ENCODE assay signal across 8 cellular contexts in the genomic region with DNA sequence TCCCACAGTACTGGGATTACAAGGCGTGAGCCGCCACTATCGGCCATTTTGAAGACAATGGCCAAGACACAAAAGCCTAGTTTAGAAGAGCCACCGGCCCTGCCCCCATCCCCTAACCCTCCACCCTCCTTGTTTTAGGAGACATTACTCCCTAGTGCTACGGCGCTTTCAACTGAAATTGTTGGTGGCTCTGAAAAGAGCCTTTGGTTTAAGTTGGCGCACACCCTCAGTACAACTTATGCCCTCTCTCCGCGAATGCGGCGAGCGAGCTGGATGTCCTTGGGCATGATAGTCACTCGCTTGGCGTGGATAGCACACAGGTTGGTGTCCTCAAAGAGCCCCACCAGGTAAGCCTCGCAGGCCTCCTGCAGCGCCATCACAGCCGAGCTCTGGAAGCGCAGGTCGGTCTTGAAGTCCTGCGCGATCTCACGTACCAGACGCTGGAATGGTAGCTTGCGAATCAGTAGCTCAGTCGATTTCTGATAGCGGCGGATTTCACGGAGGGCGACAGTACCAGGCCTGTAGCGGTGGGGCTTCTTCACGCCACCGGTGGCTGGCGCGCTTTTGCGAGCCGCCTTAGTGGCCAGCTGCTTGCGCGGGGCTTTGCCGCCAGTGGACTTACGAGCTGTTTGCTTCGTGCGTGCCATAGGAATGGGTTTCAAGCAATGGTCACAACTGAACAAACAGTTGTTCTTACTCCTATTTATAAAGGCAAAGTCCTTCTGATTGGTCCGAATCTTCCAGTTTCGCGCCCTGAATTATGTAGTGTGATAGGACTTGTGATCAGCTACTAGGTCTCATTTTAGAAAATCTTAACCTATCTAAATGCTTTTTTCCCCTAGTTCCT.
A peak's percentile ranks its signal among the peaks of the same experiment; 100 is the strongest.
DNase-seq lines count a peak whose midpoint lies in the region; ATAC-seq and TF ChIP-seq lines count a peak whose summit lies in the region.

No MANE protein-coding gene starts in this region.

- H3K27ac ChIP-seq in SK-N-SH (ENCODE audit: low read depth in 2 of 2, low read length in 1 of 2) (peak overlapping the region; percentile 85 to 97), WERI-Rb-1 (no peak overlapping the region)

- peak overlapping the region; percentile 96 to 100 for H3K27ac Mint-ChIP-seq in activated naive CD4-positive, alpha-beta T cell treated with anti-CD3 and anti-CD28 coated beads, Interleukin-2, amount 50 U/mL, for 72 hours

- H4K20me1 ChIP-seq in SK-N-SH (ENCODE audit: insufficient read depth): no peaks in the 10 kb centered on the region

- DNase-seq in DMS53 treated with DMSO at 0.1 percent for 48 hours (lab: John Stamatoyannopoulos, UW; ENCODE audit: unreplicated experiment): peak; percentile 91
- peak; percentile 96 for DNase-seq in M059J (ENCODE audit: low read depth)
- DNase-seq in SK-N-SH: peak; percentile 58
- peak; percentile 70 to 80 for DNase-seq in activated naive CD4-positive, alpha-beta T cell treated with anti-CD3 and anti-CD28 coated beads, Interleukin-2, amount 50 U/mL, for 72 hours (ENCODE audit: low spot score in 2 of 2)
- peak; percentile 43 for DNase-seq in left cardiac atrium
- peak; percentile 91 for DNase-seq in retina
- DNase-seq in WERI-Rb-1: no peak

- intact Hi-C loops in left cardiac atrium (cut with DNase I): no loop called here

- no peak; the same call in 1 of the 2 replicates for TF ChIP-seq RAD21 in SK-N-SH (IDR thresholded peaks at IDR 0.05; ENCODE audit: low read length)

- no peaks in the 10 kb centered on the region for H3K9me2 ChIP-seq in SK-N-SH

- peaks cover 22 to 28% of the 10 kb centered on the region in 2 donors for H3K36me3 Mint-ChIP-seq in activated naive CD4-positive, alpha-beta T cell treated with anti-CD3 and anti-CD28 coated beads, Interleukin-2, amount 50 U/mL, for 72 hours

- H2AFZ ChIP-seq in SK-N-SH (ENCODE audit: low read depth): peak overlapping the region; percentile 95

- H3K9me3 ChIP-seq in SK-N-SH (no peaks in the 10 kb centered on the region), WERI-Rb-1 (ENCODE audit: severe bottlenecking) (peaks cover 12% of the 10 kb centered on the region)

- H3K4me3 ChIP-seq in SK-N-SH (ENCODE audit: low read depth in 2 of 2, low read length in 1 of 2) (peak overlapping the region; percentile 88 to 92), WERI-Rb-1 (ENCODE audit: low read depth, low read length) (no peak overlapping the region)

- peak overlapping the region; percentile 98 for H3K4me2 ChIP-seq in SK-N-SH

- peaks cover 0 to 7% of the 10 kb centered on the region in 2 experiments; a peak in 3 of 4 replicates for H3K4me1 ChIP-seq in SK-N-SH (ENCODE audit: control insufficient read depth in 1 of 2, insufficient read depth in 2 of 2, low read depth in 1 of 2, low read length in 1 of 2)

- H3K79me2 ChIP-seq in SK-N-SH (ENCODE audit: insufficient read depth): peaks cover 27% of the 10 kb centered on the region

- peak overlapping the region; percentile 78 for H3K9ac ChIP-seq in SK-N-SH

- peaks cover 44% of the 10 kb centered on the region for H3F3A ChIP-seq in SK-N-SH (replicated peaks; ENCODE audit: insufficient read depth)

- H3K36me3 ChIP-seq in SK-N-SH (replicated peaks in 1 of 2; ENCODE audit: control insufficient read depth in 1 of 2, insufficient read depth in 2 of 2, low read length in 1 of 2) (no peaks in the 10 kb centered on the region), WERI-Rb-1 (no peaks in the 10 kb centered on the region)

- H3K9me3 Mint-ChIP-seq in activated naive CD4-positive, alpha-beta T cell treated with anti-CD3 and anti-CD28 coated beads, Interleukin-2, amount 50 U/mL, for 72 hours: no peaks in the 10 kb centered on the region

- POLR2A ChIA-PET in SK-N-SH (lab: Yijun Ruan, JAX): interaction anchor here (0.9 to 5.4 kb wide), 23 partner anchors 9 to 1640 kb away, joined by 3 to 120 read pairs (median 5); a partner anchor contains a TSS

- WGBS in SK-N-SH (ENCODE audit: low lambda C conversion rate): 6% methylated on average over 22 of the region's 45 CpGs

- H3K27me3 ChIP-seq in SK-N-SH (ENCODE audit: insufficient read depth) (no peaks in the 10 kb centered on the region), WERI-Rb-1 (ENCODE audit: insufficient read depth, low read depth, severe bottlenecking) (no peaks in the 10 kb centered on the region)

- CTCF ChIA-PET in SK-N-SH (lab: Yijun Ruan, JAX): interaction anchor here (0.6 to 3.3 kb wide), 15 partner anchors 9 to 880 kb away, joined by 3 to 12 read pairs (median 3); a partner anchor contains a TSS

- TF ChIP-seq EP300 in SK-N-SH (IDR thresholded peaks at IDR 0.05; ENCODE audit: borderline replicate concordance in 1 of 2, low read depth in 1 of 2, low read length in 1 of 2): 0 out of 4 replicates have a peak, but pooled peaks of 1 of the 2 experiments have one; percentile 12

- peak; percentile 54 for TF ChIP-seq CTCF in SK-N-SH (IDR thresholded peaks at IDR 0.05)
- no peak for TF ChIP-seq CTCF in WERI-Rb-1 (IDR thresholded peaks at IDR 0.05; ENCODE audit: low read depth, low read length)

- ATAC-seq in GM21619 (IDR thresholded peaks at IDR 0.05; ENCODE audit: unreplicated experiment) (peak; percentile 41), left cardiac atrium (peak; percentile 67 to 69)
- peak; percentile 60 to 63 for ATAC-seq in activated naive CD4-positive, alpha-beta T cell treated with anti-CD3 and anti-CD28 coated beads, Interleukin-2, amount 50 U/mL, for 72 hours

TF ChIP-seq in SK-N-SH, 30 proteins besides CTCF, POLR2A, EP300 and RAD21 (continues in another document):
- TF ChIP-seq SMC3 (IDR thresholded peaks at IDR 0.05; ENCODE audit: low read depth, low read length) (no peak), USF1 (IDR thresholded peaks at IDR 0.05; ENCODE audit: borderline replicate concordance, low read depth) (no peak), RCOR1 (IDR thresholded peaks at IDR 0.05; ENCODE audit: low read length) (no peak), GATA2 (CRISPR knock-in tag; IDR thresholded peaks at IDR 0.05) (no peak), RFX5 (IDR thresholded peaks at IDR 0.05; ENCODE audit: low read length) (no peak), FOXJ3 (CRISPR knock-in tag; IDR thresholded peaks at IDR 0.05) (no peak), SIN3A (IDR thresholded peaks at IDR 0.05; ENCODE audit: borderline replicate concordance, low read depth, low read length) (peak; percentile 82; the same call in 1 of the 2 replicates), ELF1 (IDR thresholded peaks at IDR 0.05) (0 out of 2 replicates have a peak, but pooled peaks have one; percentile 31), NFIC (IDR thresholded peaks at IDR 0.05; ENCODE audit: borderline replicate concordance) (no peak), CHD2 (IDR thresholded peaks at IDR 0.05; ENCODE audit: low read length, partially characterized antibody) (no peak), JUND (IDR thresholded peaks at IDR 0.05) (peak; percentile 17; the same call in 1 of the 2 replicates)
- TF ChIP-seq, protein P1, sequence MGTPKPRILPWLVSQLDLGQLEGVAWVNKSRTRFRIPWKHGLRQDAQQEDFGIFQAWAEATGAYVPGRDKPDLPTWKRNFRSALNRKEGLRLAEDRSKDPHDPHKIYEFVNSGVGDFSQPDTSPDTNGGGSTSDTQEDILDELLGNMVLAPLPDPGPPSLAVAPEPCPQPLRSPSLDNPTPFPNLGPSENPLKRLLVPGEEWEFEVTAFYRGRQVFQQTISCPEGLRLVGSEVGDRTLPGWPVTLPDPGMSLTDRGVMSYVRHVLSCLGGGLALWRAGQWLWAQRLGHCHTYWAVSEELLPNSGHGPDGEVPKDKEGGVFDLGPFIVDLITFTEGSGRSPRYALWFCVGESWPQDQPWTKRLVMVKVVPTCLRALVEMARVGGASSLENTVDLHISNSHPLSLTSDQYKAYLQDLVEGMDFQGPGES (IDR thresholded peaks at IDR 0.05; ENCODE audit: low read depth, low read length): no peak
- TF ChIP-seq, protein P2, sequence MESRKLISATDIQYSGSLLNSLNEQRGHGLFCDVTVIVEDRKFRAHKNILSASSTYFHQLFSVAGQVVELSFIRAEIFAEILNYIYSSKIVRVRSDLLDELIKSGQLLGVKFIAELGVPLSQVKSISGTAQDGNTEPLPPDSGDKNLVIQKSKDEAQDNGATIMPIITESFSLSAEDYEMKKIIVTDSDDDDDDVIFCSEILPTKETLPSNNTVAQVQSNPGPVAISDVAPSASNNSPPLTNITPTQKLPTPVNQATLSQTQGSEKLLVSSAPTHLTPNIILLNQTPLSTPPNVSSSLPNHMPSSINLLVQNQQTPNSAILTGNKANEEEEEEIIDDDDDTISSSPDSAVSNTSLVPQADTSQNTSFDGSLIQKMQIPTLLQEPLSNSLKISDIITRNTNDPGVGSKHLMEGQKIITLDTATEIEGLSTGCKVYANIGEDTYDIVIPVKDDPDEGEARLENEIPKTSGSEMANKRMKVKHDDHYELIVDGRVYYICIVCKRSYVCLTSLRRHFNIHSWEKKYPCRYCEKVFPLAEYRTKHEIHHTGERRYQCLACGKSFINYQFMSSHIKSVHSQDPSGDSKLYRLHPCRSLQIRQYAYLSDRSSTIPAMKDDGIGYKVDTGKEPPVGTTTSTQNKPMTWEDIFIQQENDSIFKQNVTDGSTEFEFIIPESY (IDR thresholded peaks at IDR 0.05; ENCODE audit: borderline replicate concordance, low read depth): peak; percentile 89
